ENCODE assay signal across 11 cellular contexts in the genomic region with DNA sequence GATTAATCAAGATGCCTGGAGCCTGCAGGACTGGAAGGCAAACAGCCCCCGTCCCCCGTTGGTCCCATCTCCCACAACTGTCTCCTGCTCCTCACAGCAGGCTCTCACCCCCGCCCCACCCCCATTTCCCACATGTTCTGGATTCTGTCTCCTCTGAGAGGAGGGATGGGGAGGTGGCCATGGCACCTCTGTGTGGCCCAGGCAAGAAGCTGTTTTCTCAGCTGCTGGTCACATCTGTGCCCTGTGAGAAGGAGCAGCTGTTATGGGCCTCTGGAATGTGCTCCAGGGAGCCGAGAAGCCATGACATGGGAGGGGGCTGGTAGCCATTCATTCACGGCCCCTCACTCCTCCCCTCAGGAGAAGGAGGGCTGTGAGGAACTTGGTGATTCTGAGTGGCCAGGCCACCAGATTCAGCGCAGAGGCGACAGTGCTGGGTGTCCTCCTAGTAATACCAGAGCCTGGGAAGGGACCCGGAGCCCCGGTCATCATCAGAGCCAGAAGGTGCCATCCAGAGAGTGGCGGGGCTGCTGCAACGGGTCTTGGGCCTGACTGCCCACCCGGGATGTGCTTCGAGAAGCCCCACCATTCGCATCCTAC. TPM values are rescaled to one million over a fixed set of nuclear protein-coding genes. Genes with fewer than 3 reads are reported as not detected.
DNase-seq lines count a peak whose midpoint lies in the region; ATAC-seq and TF ChIP-seq lines count a peak whose summit lies in the region.
"Had no signal": no experiment of that assay in that cellular context is flagged by ENCODE, and none has a peak within 500 bp of the region (broad histone marks: within the 10 kb centered on the region; RNA-seq: fewer than 3 reads in every experiment).

No MANE protein-coding gene starts in this region.

- H3K27me3 ChIP-seq in ACC112 (ENCODE audit: insufficient read depth, low read length) (peaks cover 4% of the 10 kb centered on the region; the same call in 1 of the 2 replicates), NT2/D1 (ENCODE audit: insufficient read depth, insufficient read length) (no peaks in the 10 kb centered on the region)

- H3K4me1 ChIP-seq in ACC112 (ENCODE audit: control insufficient read depth, insufficient read depth, low read length, unreplicated experiment) (peaks cover 7% of the 10 kb centered on the region), NT2/D1 (ENCODE audit: insufficient read depth, insufficient read length) (peaks cover 34% of the 10 kb centered on the region)

- H3K36me3 ChIP-seq in ACC112 (ENCODE audit: insufficient read depth, low read length) (no peaks in the 10 kb centered on the region), NT2/D1 (ENCODE audit: insufficient read depth, insufficient read length, low read length) (peaks cover 55% of the 10 kb centered on the region)

- H3K27me3 Mint-ChIP-seq in nephron progenitor cell (ENCODE audit: low read depth, poor library complexity), result peaks cover 31% of the 10 kb centered on the region

- H3K27ac ChIP-seq in ACC112 (ENCODE audit: low read depth, low read length), result no peak overlapping the region

- no peak for ATAC-seq in HG03045 (IDR thresholded peaks at IDR 0.05; ENCODE audit: unreplicated experiment)
- ATAC-seq: stimulated activated memory B cell treated with anti-CD40 and anti-IgM and Interleukin-4, amounts not matched to agents 10 μg/mL and 1 μg/mL and 100 μg/mL, for 72 hours had no signal

- peak overlapping the region; percentile 98 for H3K9ac ChIP-seq in NT2/D1 (ENCODE audit: insufficient read length, low read depth)

- no peak overlapping the region for H2AFZ ChIP-seq in ACC112 (ENCODE audit: low read length, unreplicated experiment)

- peaks cover 10% of the 10 kb centered on the region; the same call in 1 of the 2 replicates for H3K9me3 ChIP-seq in NT2/D1 (ENCODE audit: insufficient read depth, low read length)

- peaks cover 41% of the 10 kb centered on the region for H3K36me3 Mint-ChIP-seq in nephron progenitor cell (ENCODE audit: low read depth)
- H3K36me3 Mint-ChIP-seq: stimulated activated memory B cell treated with anti-CD40 and anti-IgM and Interleukin-4, amounts not matched to agents 10 μg/mL and 1 μg/mL and 100 μg/mL, for 72 hours had no signal

- peak overlapping the region; percentile 87 for H3K4me3 Mint-ChIP-seq in nephron progenitor cell
- H3K4me3 Mint-ChIP-seq: central memory CD8-positive, alpha-beta T cell; stimulated activated memory B cell treated with anti-CD40 and anti-IgM and Interleukin-4, amounts not matched to agents 10 μg/mL and 1 μg/mL and 100 μg/mL, for 72 hours had no signal

- peaks cover 6% of the 10 kb centered on the region for H3K79me2 ChIP-seq in ACC112 (ENCODE audit: control insufficient read depth, insufficient read depth, low read length, unreplicated experiment)

- H3K27ac Mint-ChIP-seq in nephron progenitor cell, result peak overlapping the region; percentile 83
- H3K27ac Mint-ChIP-seq: stimulated activated memory B cell treated with anti-CD40 and anti-IgM and Interleukin-4, amounts not matched to agents 10 μg/mL and 1 μg/mL and 100 μg/mL, for 72 hours had no signal

- no peak for TF ChIP-seq CTCF in fibroblast of mammary gland (conservative IDR thresholded peaks at IDR 0.05; ENCODE audit: control insufficient read depth, insufficient read depth, low read depth, low read length)
- TF ChIP-seq CTCF in nephron progenitor cell (IDR thresholded peaks at IDR 0.05), result no peak

- peaks cover 67% of the 10 kb centered on the region for H3K4me1 Mint-ChIP-seq in nephron progenitor cell

- H3K9me3 Mint-ChIP-seq in nephron progenitor cell, result peaks cover 5% of the 10 kb centered on the region
- H3K9me3 Mint-ChIP-seq: central memory CD8-positive, alpha-beta T cell; stimulated activated memory B cell treated with anti-CD40 and anti-IgM and Interleukin-4, amounts not matched to agents 10 μg/mL and 1 μg/mL and 100 μg/mL, for 72 hours had no signal

- DNase-seq in NT2/D1 (ENCODE audit: low read depth, low spot score) (no peak), fibroblast of mammary gland (ENCODE audit: low read depth) (no peak), nephron progenitor cell (peak; percentile 63), dermis blood vessel endothelial cell (no peak), NCI-H226 (no peak)
- no peak for DNase-seq in activated CD4-positive, alpha-beta T cell treated with anti-CD3 and anti-CD28 coated beads for 48 hours
- DNase-seq: activated CD4-positive, CD25-positive, alpha-beta regulatory T cell treated with anti-CD3 and anti-CD28 coated beads, Interleukin-2, amount 50 U/mL, for 72 hours had no signal

- H3K4me3 ChIP-seq in ACC112 (ENCODE audit: low read depth, low read length), result peak overlapping the region; percentile 91
- peak overlapping the region; percentile 94 for H3K4me3 ChIP-seq in NT2/D1 (ENCODE audit: insufficient read length, low read depth)
- peak overlapping the region; percentile 50 for H3K4me3 ChIP-seq in fibroblast of mammary gland (ENCODE audit: control insufficient read depth, low read depth, low read length)

RNA-seq across cellular contexts. Expression of a gene that starts 1.4 kb away (rescaled TPM):
- total RNA-seq in dermis blood vessel endothelial cell, result 65.6 and 78.8 TPM in 2 replicates

RNA-seq across cellular contexts. Expression of a gene that starts 29.6 kb away (rescaled TPM):
- 0.34 TPM in 1 of 2 replicates, not detected in the other for total RNA-seq in dermis blood vessel endothelial cell

RNA-seq across cellular contexts. Expression of a gene that starts 33.9 kb away (rescaled TPM):
- total RNA-seq in dermis blood vessel endothelial cell, result not detected in 2 replicates

RNA-seq across cellular contexts. Expression of a gene that starts 52.5 kb away (rescaled TPM):
- total RNA-seq in dermis blood vessel endothelial cell, result 11.8 and 13.3 TPM in 2 replicates

RNA-seq across cellular contexts. Expression of a gene that starts 52.8 kb away (rescaled TPM):
- 8.7 and 11.7 TPM in 2 replicates for total RNA-seq in dermis blood vessel endothelial cell
